In genomic region chr11:83680351-83680750, GRCh38 we compare ENCODE assay signal across 21 cellular contexts.
A peak's percentile ranks its signal among the peaks of the same experiment; 100 is the strongest.
DNase-seq lines count a peak whose midpoint lies in the region; FAIRE-seq and TF ChIP-seq lines count a peak whose summit lies in the region.
"Had no signal": no experiment of that assay in that cellular context is flagged by ENCODE, and none has a peak within 500 bp of the region (broad histone marks: within the 10 kb centered on the region; RNA-seq: fewer than 3 reads in every experiment).

No MANE protein-coding gene starts in this region.

- no peaks in the 10 kb centered on the region for H3K9me3 ChIP-seq in OCI-LY1 (ENCODE audit: low read length)
- H3K9me3 ChIP-seq in neural cell (ENCODE audit: low read length), result no peaks in the 10 kb centered on the region
- H3K9me3 ChIP-seq in H9 (ENCODE audit: control insufficient read depth, low read depth, low read length), result no peaks in the 10 kb centered on the region
- H3K9me3 ChIP-seq: breast epithelium, pancreas, sigmoid colon, tibial artery had no signal

- no peak for TF ChIP-seq EP300 in neural cell (conservative IDR thresholded peaks at IDR 0.05; ENCODE audit: poor library complexity, severe bottlenecking)

- no peak overlapping the region for H2BK120ac ChIP-seq in H9 (ENCODE audit: low read depth, low read length, poor library complexity, severe bottlenecking)

- no peaks in the 10 kb centered on the region for H3K36me3 Mint-ChIP-seq in H9 (ENCODE audit: insufficient read depth in 1 of 3, low read depth in 3 of 3)
- H3K36me3 Mint-ChIP-seq: stimulated activated memory B cell treated with anti-CD40 and anti-IgM and Interleukin-4, amounts not matched to agents 10 μg/mL and 1 μg/mL and 100 μg/mL, for 72 hours; T-cell had no signal

- no peak overlapping the region for H4K5ac ChIP-seq in H9 (ENCODE audit: insufficient read length, low read depth, low read length)

- no peak overlapping the region for H4K91ac ChIP-seq in H9 (ENCODE audit: insufficient read length, low read depth, low read length)

- H3K4me1 Mint-ChIP-seq in H9, result peaks cover 22 to 26% of the 10 kb centered on the region in 2 experiments
- H3K4me1 Mint-ChIP-seq: activated CD4-positive, alpha-beta T cell treated with anti-CD3 and anti-CD28 coated beads, Interleukin-2, amount 10 ng/mL, durations not matched to agents 7 days and 5 days; activated naive CD8-positive, alpha-beta T cell treated with anti-CD3 and anti-CD28 coated beads, Interleukin-2, amount 50 U/mL, for 24 hours; T-cell had no signal

- H3K27me3 ChIP-seq in KMS-11 (ENCODE audit: insufficient read depth, low read depth), result no peaks in the 10 kb centered on the region
- no peaks in the 10 kb centered on the region for H3K27me3 ChIP-seq in OCI-LY1 (ENCODE audit: insufficient read depth, low read length)
- no peaks in the 10 kb centered on the region for H3K27me3 ChIP-seq in neural cell (ENCODE audit: insufficient read depth, low read depth, low read length)
- no peaks in the 10 kb centered on the region for H3K27me3 ChIP-seq in H9 (ENCODE audit: insufficient read depth, low read length)
- H3K27me3 ChIP-seq: pancreas, sigmoid colon, tibial artery had no signal

- no CpG with 5 or more reads among the region's 2 CpGs for WGBS in H9 (ENCODE audit: extremely low coverage, insufficient read length, low lambda C conversion rate)

- FAIRE-seq in HTR-8/SVneo (lab: Jason Lieb, UNC), result no peak
- FAIRE-seq: endothelial cell of umbilical vein, pancreas had no signal

- DNase-seq in NCI-H2081 treated with DMSO at 0.1 percent for 48 hours (lab: John Stamatoyannopoulos, UW) (peak; percentile 19), HTR-8/SVneo (ENCODE audit: insufficient read length, low spot score) (no peak), KBM-7 (no peak), H9 (no peak)
- DNase-seq: activated CD4-positive, alpha-beta T cell treated with anti-CD3 and anti-CD28 coated beads, Interleukin-2, amount 10 ng/mL, durations not matched to agents 7 days and 5 days; activated CD8-positive, alpha-beta memory T cell treated with anti-CD3 and anti-CD28 coated beads, Interleukin-2, amount 50 U/mL, for 4 hours; activated naive CD8-positive, alpha-beta T cell treated with anti-CD3 and anti-CD28 coated beads, Interleukin-2, amount 50 U/mL, for 24 hours; AML-193; cortex of kidney; islet precursor cell; NCI-H1694 treated with DMSO at 0.1 percent for 48 hours; pancreas; sigmoid colon; T-cell; tibial artery had no signal

- no peaks in the 10 kb centered on the region for H3K27me3 Mint-ChIP-seq in H9 (ENCODE audit: low read depth)
- H3K27me3 Mint-ChIP-seq: activated CD4-positive, alpha-beta T cell treated with anti-CD3 and anti-CD28 coated beads, Interleukin-2, amount 10 ng/mL, durations not matched to agents 7 days and 5 days; activated naive CD8-positive, alpha-beta T cell treated with anti-CD3 and anti-CD28 coated beads, Interleukin-2, amount 50 U/mL, for 24 hours had no signal

- no peak overlapping the region for H2BK15ac ChIP-seq in H9 (ENCODE audit: low read depth, low read length)

- no peak overlapping the region for H2AK5ac ChIP-seq in H9 (ENCODE audit: insufficient read length, low read length)

- H3K4me3 ChIP-seq in KMS-11 (IDR thresholded peaks at IDR 0.05; ENCODE audit: insufficient read depth, low read depth, low read length) (no peak overlapping the region), OCI-LY1 (ENCODE audit: low read depth, low read length, poor library complexity, severe bottlenecking) (peak overlapping the region; percentile 65), neural cell (ENCODE audit: low read length) (peak overlapping the region; percentile 78)
- H3K4me3 ChIP-seq: sigmoid colon had no signal

- H3K14ac ChIP-seq in H9 (ENCODE audit: insufficient read depth, low read length), result no peak overlapping the region

- no peaks in the 10 kb centered on the region for H3K9me3 Mint-ChIP-seq in H9
- H3K9me3 Mint-ChIP-seq: activated CD4-positive, alpha-beta T cell treated with anti-CD3 and anti-CD28 coated beads, Interleukin-2, amount 10 ng/mL, durations not matched to agents 7 days and 5 days; activated naive CD8-positive, alpha-beta T cell treated with anti-CD3 and anti-CD28 coated beads, Interleukin-2, amount 50 U/mL, for 24 hours; stimulated activated memory B cell treated with anti-CD40 and anti-IgM and Interleukin-4, amounts not matched to agents 10 μg/mL and 1 μg/mL and 100 μg/mL, for 72 hours; T-cell had no signal

- no peak overlapping the region for H3T11ph ChIP-seq in H9 (ENCODE audit: low read length)

- H2AFZ ChIP-seq in KMS-11 (ENCODE audit: low read depth), result no peak overlapping the region
- H2AFZ ChIP-seq in OCI-LY1 (ENCODE audit: low read length), result no peak overlapping the region
- H2AFZ ChIP-seq in neural cell (ENCODE audit: low read depth, low read length), result no peak overlapping the region
- H2AFZ ChIP-seq in H9 (ENCODE audit: low read length), result no peak overlapping the region

- H4K20me1 ChIP-seq in KMS-11 (ENCODE audit: insufficient read depth), result no peaks in the 10 kb centered on the region
- H4K20me1 ChIP-seq in OCI-LY1 (ENCODE audit: insufficient read depth, low read length), result no peaks in the 10 kb centered on the region
- H4K20me1 ChIP-seq in neural cell (ENCODE audit: insufficient read depth), result no peaks in the 10 kb centered on the region
- peaks cover 2% of the 10 kb centered on the region for H4K20me1 ChIP-seq in H9 (ENCODE audit: control insufficient read depth, insufficient read depth, insufficient read length)

- H3K23ac ChIP-seq in H9 (ENCODE audit: insufficient read length, low read depth, low read length), result no peak overlapping the region

- H3K4me1 ChIP-seq in KMS-11 (ENCODE audit: low read depth, poor library complexity, severe bottlenecking), result peaks cover 24% of the 10 kb centered on the region
- H3K4me1 ChIP-seq in OCI-LY1 (ENCODE audit: insufficient read depth, low read length, severe bottlenecking), result peaks cover 81% of the 10 kb centered on the region
- peaks cover 5% of the 10 kb centered on the region; the same call in 1 of the 2 replicates for H3K4me1 ChIP-seq in H9 (ENCODE audit: insufficient read depth, low read length)
- H3K4me1 ChIP-seq: breast epithelium had no signal

- H3K4ac ChIP-seq in H9 (ENCODE audit: low read depth, low read length), result no peak overlapping the region

- no peaks in the 10 kb centered on the region for H3K23me2 ChIP-seq in H9 (ENCODE audit: insufficient read length, low read depth, low read length, poor library complexity, severe bottlenecking)

- TF ChIP-seq CTCF in KMS-11 (conservative IDR thresholded peaks at IDR 0.05; ENCODE audit: low read depth, low read length) (no peak), OCI-LY1 (IDR thresholded peaks at IDR 0.05; ENCODE audit: low read length) (no peak), neural cell (IDR thresholded peaks at IDR 0.05; ENCODE audit: poor library complexity, severe bottlenecking) (no peak), H9 (conservative IDR thresholded peaks at IDR 0.05) (no peak)

- H2BK20ac ChIP-seq in H9 (ENCODE audit: low read depth, low read length, poor library complexity, severe bottlenecking), result no peak overlapping the region

- H3K79me1 ChIP-seq in H9 (ENCODE audit: insufficient read depth, low read depth, low read length, poor library complexity, severe bottlenecking), result no peaks in the 10 kb centered on the region

- H3K27ac ChIP-seq in KMS-11 (no peak overlapping the region), OCI-LY1 (ENCODE audit: low read depth, low read length, poor library complexity, severe bottlenecking) (peak overlapping the region; percentile 92), neural cell (ENCODE audit: low read length) (peak overlapping the region; percentile 96), H9 (ENCODE audit: insufficient read length, low read depth, low read length) (no peak overlapping the region)
- H3K27ac ChIP-seq: breast epithelium, sigmoid colon, tibial artery had no signal

- H3K9me2 ChIP-seq in OCI-LY1 (ENCODE audit: low read depth, low read length), result no peaks in the 10 kb centered on the region
- no peaks in the 10 kb centered on the region for H3K9me2 ChIP-seq in neural cell (ENCODE audit: insufficient read depth, low read length)

- H3K27ac Mint-ChIP-seq in H9, result no peak overlapping the region
- H3K27ac Mint-ChIP-seq: activated CD4-positive, alpha-beta T cell treated with anti-CD3 and anti-CD28 coated beads, Interleukin-2, amount 10 ng/mL, durations not matched to agents 7 days and 5 days; activated naive CD8-positive, alpha-beta T cell treated with anti-CD3 and anti-CD28 coated beads, Interleukin-2, amount 50 U/mL, for 24 hours; T-cell had no signal

- H3K79me2 ChIP-seq in KMS-11 (ENCODE audit: insufficient read depth, low read depth) (no peaks in the 10 kb centered on the region), OCI-LY1 (ENCODE audit: insufficient read depth, low read length) (peaks cover 54% of the 10 kb centered on the region), neural cell (replicated peaks; ENCODE audit: insufficient read depth, low read length) (peaks cover 68% of the 10 kb centered on the region), H9 (ENCODE audit: insufficient read depth, low read length) (no peaks in the 10 kb centered on the region)

- H3K9ac ChIP-seq in KMS-11 (no peak overlapping the region), OCI-LY1 (ENCODE audit: low read length) (peak overlapping the region; percentile 84), neural cell (ENCODE audit: low read length) (peak overlapping the region; percentile 92), H9 (ENCODE audit: extremely low read depth, insufficient read length, low read length) (no peak overlapping the region)

- peak; percentile 7 for TF ChIP-seq RAD21 in neural cell (conservative IDR thresholded peaks at IDR 0.05)

- no peak overlapping the region for H4K8ac ChIP-seq in H9 (replicated peaks; ENCODE audit: insufficient read length, low read depth, low read length)

- H3K36me3 ChIP-seq in KMS-11 (ENCODE audit: insufficient read depth) (no peaks in the 10 kb centered on the region), OCI-LY1 (ENCODE audit: insufficient read depth, low read length) (no peaks in the 10 kb centered on the region), neural cell (ENCODE audit: insufficient read depth, low read length) (no peaks in the 10 kb centered on the region)
- H3K36me3 ChIP-seq: breast epithelium, pancreas, sigmoid colon, tibial artery had no signal

- H3K56ac ChIP-seq in H9 (ENCODE audit: insufficient read length, low read depth, low read length), result no peak overlapping the region

- H3K4me2 ChIP-seq in KMS-11 (peak overlapping the region; percentile 52; the same call in 1 of the 2 replicates), OCI-LY1 (ENCODE audit: low read length) (peak overlapping the region; percentile 70), neural cell (ENCODE audit: low read length) (peak overlapping the region; percentile 87), H9 (ENCODE audit: insufficient read depth, insufficient read length, low read length) (no peak overlapping the region)

- no peak overlapping the region for H3K18ac ChIP-seq in H9 (ENCODE audit: insufficient read length, low read depth, low read length)

- H2BK5ac ChIP-seq in H9 (ENCODE audit: insufficient read length, low read length), result no peak overlapping the region

- H3F3A ChIP-seq in OCI-LY1 (ENCODE audit: insufficient read depth, low read length) (no peaks in the 10 kb centered on the region), neural cell (ENCODE audit: insufficient read depth, low read length, poor library complexity, severe bottlenecking) (peaks cover 13% of the 10 kb centered on the region)

- H3K4me3 Mint-ChIP-seq in H9, result no peak overlapping the region
- H3K4me3 Mint-ChIP-seq: activated CD4-positive, alpha-beta T cell treated with anti-CD3 and anti-CD28 coated beads, Interleukin-2, amount 10 ng/mL, durations not matched to agents 7 days and 5 days; activated naive CD8-positive, alpha-beta T cell treated with anti-CD3 and anti-CD28 coated beads, Interleukin-2, amount 50 U/mL, for 24 hours; T-cell had no signal

- in situ Hi-C loops in KBM-7 (cut with MboI; ENCODE audit: low pct_unique_long_range_greater_than_20kb, low sequenced_read_pairs), result no loop called here

- no peak overlapping the region for H2BK12ac ChIP-seq in H9 (ENCODE audit: insufficient read length, low read depth, low read length)

Comparison
In these comparisons a context has a peak if more than half of its experiments do, and no peak if none do; other contexts are left out.
1. H3K27ac ChIP-seq: peak in OCI-LY1 (single experiment) and neural cell (single experiment); none in KMS-11 (single experiment) and H9 (single experiment).
2. H3K9ac ChIP-seq: peak in OCI-LY1 (single experiment) and neural cell (single experiment); none in KMS-11 (single experiment) and H9 (single experiment).